In the genomic region with DNA sequence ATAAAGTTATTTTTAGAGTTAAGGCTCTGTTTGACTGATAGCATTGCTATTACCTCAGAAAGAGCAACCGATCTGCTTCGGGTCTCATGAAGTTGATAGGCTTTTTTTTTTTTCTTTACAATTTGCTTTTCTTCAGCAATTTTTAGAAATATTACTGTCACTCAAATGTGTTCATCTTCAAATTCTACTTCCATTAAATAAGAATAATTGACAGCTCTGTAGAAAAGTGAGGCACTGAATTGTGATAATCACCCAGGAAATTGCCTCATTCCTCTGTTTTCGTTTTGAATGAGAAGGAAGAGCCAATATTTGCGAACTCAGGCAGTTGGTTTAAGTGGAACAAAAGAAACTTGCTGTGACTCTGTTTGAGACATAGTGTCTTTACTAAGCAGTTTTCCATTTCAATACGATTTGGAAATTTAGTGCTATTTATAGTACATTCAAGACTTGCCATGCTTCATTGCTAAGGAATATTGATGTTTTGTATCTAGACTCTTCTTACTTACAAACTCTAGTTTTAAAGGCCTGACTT, we compare ENCODE assay signal across 19 cellular contexts.
"Had no signal": no experiment of that assay in that cellular context is flagged by ENCODE, and none has a peak within 500 bp of the region (broad histone marks: within the 10 kb centered on the region; RNA-seq: fewer than 3 reads in every experiment).

No MANE protein-coding gene starts in this region.

- ATAC-seq: activated CD8-positive, alpha-beta memory T cell treated with anti-CD3 and anti-CD28 coated beads, Interleukin-2, amount 10 ng/mL, durations not matched to agents 7 days and 5 days; gastroesophageal sphincter; heart right ventricle; left lobe of liver; pancreas had no signal

- H3K4me3 Mint-ChIP-seq: activated CD4-positive, alpha-beta memory T cell treated with anti-CD3 and anti-CD28 coated beads for 36 hours; activated CD8-positive, alpha-beta memory T cell treated with anti-CD3 and anti-CD28 coated beads, Interleukin-2, amount 10 ng/mL, durations not matched to agents 7 days and 5 days; activated naive CD4-positive, alpha-beta T cell treated with anti-CD3 and anti-CD28 coated beads for 36 hours; neural crest cell; stimulated activated naive CD8-positive, alpha-beta T cell treated with anti-CD3 and anti-CD28 coated beads, Interleukin-15, Interleukin-2, amounts not matched to agents 100 ng/mL and 50 ng/mL, for 24 hours had no signal

- H3K27me3 Mint-ChIP-seq: activated CD4-positive, alpha-beta memory T cell treated with anti-CD3 and anti-CD28 coated beads for 36 hours; activated CD8-positive, alpha-beta memory T cell treated with anti-CD3 and anti-CD28 coated beads, Interleukin-2, amount 10 ng/mL, durations not matched to agents 7 days and 5 days; stimulated activated naive CD8-positive, alpha-beta T cell treated with anti-CD3 and anti-CD28 coated beads, Interleukin-15, Interleukin-2, amounts not matched to agents 100 ng/mL and 50 ng/mL, for 24 hours had no signal

- H3K4me1 Mint-ChIP-seq: activated CD8-positive, alpha-beta memory T cell treated with anti-CD3 and anti-CD28 coated beads, Interleukin-2, amount 10 ng/mL, durations not matched to agents 7 days and 5 days had no signal

- H3K36me3 Mint-ChIP-seq: activated CD4-positive, alpha-beta memory T cell treated with anti-CD3 and anti-CD28 coated beads for 36 hours; activated CD8-positive, alpha-beta memory T cell treated with anti-CD3 and anti-CD28 coated beads, Interleukin-2, amount 10 ng/mL, durations not matched to agents 7 days and 5 days had no signal

- H3K27ac Mint-ChIP-seq: activated CD4-positive, alpha-beta memory T cell treated with anti-CD3 and anti-CD28 coated beads for 36 hours; activated CD8-positive, alpha-beta memory T cell treated with anti-CD3 and anti-CD28 coated beads, Interleukin-2, amount 10 ng/mL, durations not matched to agents 7 days and 5 days; activated naive CD4-positive, alpha-beta T cell treated with anti-CD3 and anti-CD28 coated beads for 36 hours; activated T-helper 2 cell treated with anti-CD3 and anti-CD28 coated beads, Interferon-gamma antibody, Interleukin-2, Interleukin-4, amounts not matched to agents 10 μg/mL and 5 μg/mL and 100 μg/mL, durations not matched to agents 14 hours and 24 hours and 36 hours; stimulated activated naive CD8-positive, alpha-beta T cell treated with anti-CD3 and anti-CD28 coated beads, Interleukin-15, Interleukin-2, amounts not matched to agents 100 ng/mL and 50 ng/mL, for 24 hours had no signal

- H3K9me3 Mint-ChIP-seq: neural crest cell had no signal

- DNase-seq: activated CD4-positive, alpha-beta memory T cell treated with anti-CD3 and anti-CD28 coated beads for 36 hours; activated CD4-positive, CD25-positive, alpha-beta regulatory T cell treated with anti-CD3 and anti-CD28 coated beads, Interleukin-2, amount 50 U/mL, for 72 hours; activated CD8-positive, alpha-beta memory T cell treated with anti-CD3 and anti-CD28 coated beads, Interleukin-2, amount 10 ng/mL, durations not matched to agents 7 days and 5 days; activated naive CD4-positive, alpha-beta T cell treated with anti-CD3 and anti-CD28 coated beads for 36 hours; activated T-cell treated with anti-CD3 and anti-CD28 coated beads, Interleukin-2, amount 50 U/mL, for 1 hour; dermis blood vessel endothelial cell; erythroblast; heart right ventricle; islet precursor cell; midbrain; pancreas; sigmoid colon; spleen; T1000 had no signal
